Comparison of ENCODE assay signal across 16 cellular contexts in genomic region chr15:49328941-49329340, GRCh38.
DNase-seq lines count a peak whose midpoint lies in the region; ATAC-seq and TF ChIP-seq lines count a peak whose summit lies in the region.
"Had no signal": no experiment of that assay in that cellular context is flagged by ENCODE, and none has a peak within 500 bp of the region (broad histone marks: within the 10 kb centered on the region; RNA-seq: fewer than 3 reads in every experiment).

No MANE protein-coding gene starts in this region.

- no peak for TF ChIP-seq POLR2A in prostate gland (IDR thresholded peaks at IDR 0.05)

- H3K4me1 ChIP-seq in GM23338 (ENCODE audit: insufficient read depth) (peaks cover 21% of the 10 kb centered on the region), HUES64 (ENCODE audit: insufficient read depth, low read length) (peaks cover 51% of the 10 kb centered on the region), endodermal cell (ENCODE audit: control insufficient read depth, insufficient read depth, low read length) (peaks cover 3% of the 10 kb centered on the region), iPS-18a (ENCODE audit: control insufficient read depth, low read depth, low read length) (peaks cover 33% of the 10 kb centered on the region), prostate gland (replicated peaks) (no peaks in the 10 kb centered on the region), foreskin keratinocyte (no peaks in the 10 kb centered on the region)
- H3K4me1 ChIP-seq: BLaER1 had no signal

- H4K20me1 ChIP-seq in GM23338 (replicated peaks; ENCODE audit: insufficient read depth): no peaks in the 10 kb centered on the region
- H4K20me1 ChIP-seq: BLaER1 had no signal

- peaks cover 2% of the 10 kb centered on the region for H3K27me3 Mint-ChIP-seq in GM23338 (ENCODE audit: insufficient read depth, low read depth, poor library complexity)
- H3K27me3 Mint-ChIP-seq in endodermal cell (ENCODE audit: insufficient read depth): no peaks in the 10 kb centered on the region
- H3K27me3 Mint-ChIP-seq: CD8-positive, alpha-beta memory T cell had no signal

- H3K4me3 Mint-ChIP-seq in GM23338 (peak overlapping the region; percentile 52), endodermal cell (no peak overlapping the region)
- H3K4me3 Mint-ChIP-seq: CD8-positive, alpha-beta memory T cell had no signal

- H3K9me3 Mint-ChIP-seq in GM23338 (no peaks in the 10 kb centered on the region), endodermal cell (no peaks in the 10 kb centered on the region)
- H3K9me3 Mint-ChIP-seq: CD8-positive, alpha-beta memory T cell had no signal

- no peaks in the 10 kb centered on the region for H3F3A ChIP-seq in GM23338 (replicated peaks; ENCODE audit: low read depth)

- H3K36me3 ChIP-seq in GM23338 (ENCODE audit: insufficient read depth): no peaks in the 10 kb centered on the region
- H3K36me3 ChIP-seq in HUES64 (ENCODE audit: insufficient read depth, low read length): no peaks in the 10 kb centered on the region
- peaks cover 4% of the 10 kb centered on the region for H3K36me3 ChIP-seq in endodermal cell (ENCODE audit: control insufficient read depth, insufficient read depth, low read length)
- peaks cover 3% of the 10 kb centered on the region for H3K36me3 ChIP-seq in iPS-18a (ENCODE audit: control insufficient read depth, low read depth, low read length)
- no peaks in the 10 kb centered on the region for H3K36me3 ChIP-seq in prostate gland
- H3K36me3 ChIP-seq: BLaER1 had no signal

- DNase-seq in GM23338 (ENCODE audit: low spot score) (peak; percentile 92), endodermal cell (no peak), 8988T (no peak), prostate gland (ENCODE audit: low spot score) (no peak), foreskin keratinocyte (no peak)
- DNase-seq in stimulated activated naive CD4-positive, alpha-beta T cell (lab: John Stamatoyannopoulos, UW): no peak
- DNase-seq: AML-193; Caco-2; CD8-positive, alpha-beta memory T cell; DND-41; GDM1 had no signal

- peak overlapping the region; percentile 70 for H3K27ac ChIP-seq in GM23338 (ENCODE audit: low read depth)
- H3K27ac ChIP-seq in HUES64 (ENCODE audit: low read depth, low read length): peak overlapping the region; percentile 82
- no peak overlapping the region for H3K27ac ChIP-seq in endodermal cell (ENCODE audit: low read depth, low read length)
- H3K27ac ChIP-seq in iPS-18a (ENCODE audit: low read length): peak overlapping the region; percentile 70
- H3K27ac ChIP-seq in prostate gland: no peak overlapping the region
- H3K27ac ChIP-seq in foreskin keratinocyte: no peak overlapping the region
- H3K27ac ChIP-seq: 22Rv1, BLaER1 had no signal

- H3K9me3 ChIP-seq in HUES64 (ENCODE audit: insufficient read depth, low read depth, low read length) (no peaks in the 10 kb centered on the region), endodermal cell (ENCODE audit: control insufficient read depth, low read length) (no peaks in the 10 kb centered on the region), iPS-18a (ENCODE audit: control insufficient read depth, low read depth, low read length) (no peaks in the 10 kb centered on the region), prostate gland (no peaks in the 10 kb centered on the region)
- H3K9me3 ChIP-seq: BLaER1, Caco-2 had no signal

- peaks cover 59% of the 10 kb centered on the region for H3K4me1 Mint-ChIP-seq in GM23338
- H3K4me1 Mint-ChIP-seq in endodermal cell: peaks cover 13% of the 10 kb centered on the region
- H3K4me1 Mint-ChIP-seq: CD8-positive, alpha-beta memory T cell had no signal

- H3K9me2 ChIP-seq in GM23338 (ENCODE audit: insufficient read depth): no peaks in the 10 kb centered on the region

- ATAC-seq in GM23338 (peak; percentile 95), foreskin keratinocyte (no peak)
- ATAC-seq: HepG2 had no signal

- H3K9ac ChIP-seq in HUES64 (ENCODE audit: low read depth, low read length): no peak overlapping the region; the same call in 1 of the 2 replicates
- no peak overlapping the region for H3K9ac ChIP-seq in endodermal cell (ENCODE audit: extremely low read depth, low read length, poor library complexity, severe bottlenecking)
- peak overlapping the region; percentile 25 for H3K9ac ChIP-seq in iPS-18a (ENCODE audit: low read length)
- H3K9ac ChIP-seq: BLaER1 had no signal

- H3K27ac Mint-ChIP-seq in GM23338: peak overlapping the region; percentile 98
- H3K27ac Mint-ChIP-seq in endodermal cell: peak overlapping the region; percentile 74
- H3K27ac Mint-ChIP-seq: CD8-positive, alpha-beta memory T cell had no signal

- H3K4me3 ChIP-seq in GM23338: no peak overlapping the region
- no peak overlapping the region for H3K4me3 ChIP-seq in HUES64 (ENCODE audit: low read length)
- no peak overlapping the region for H3K4me3 ChIP-seq in endodermal cell (ENCODE audit: low read length)
- H3K4me3 ChIP-seq in iPS-18a (ENCODE audit: low read length): peak overlapping the region; percentile 28
- H3K4me3 ChIP-seq in prostate gland: no peak overlapping the region
- H3K4me3 ChIP-seq: BLaER1 had no signal

- TF ChIP-seq CTCF in GM23338 (conservative IDR thresholded peaks at IDR 0.05; ENCODE audit: low read depth in 2 of 2) (no peak), endodermal cell (conservative IDR thresholded peaks at IDR 0.05) (no peak), prostate gland (IDR thresholded peaks at IDR 0.05) (no peak), foreskin keratinocyte (conservative IDR thresholded peaks at IDR 0.05) (no peak)

- no peaks in the 10 kb centered on the region for H3K79me2 ChIP-seq in GM23338 (replicated peaks; ENCODE audit: insufficient read depth)

- H2AFZ ChIP-seq in GM23338: no peak overlapping the region

- no peaks in the 10 kb centered on the region for H3K27me3 ChIP-seq in GM23338 (ENCODE audit: insufficient read depth)
- no peaks in the 10 kb centered on the region for H3K27me3 ChIP-seq in HUES64 (ENCODE audit: insufficient read depth, low read length)
- H3K27me3 ChIP-seq in endodermal cell (ENCODE audit: control insufficient read depth, insufficient read depth, low read length, poor library complexity, severe bottlenecking): no peaks in the 10 kb centered on the region
- H3K27me3 ChIP-seq in iPS-18a (ENCODE audit: control insufficient read depth, insufficient read depth, low read length): no peaks in the 10 kb centered on the region
- H3K27me3 ChIP-seq in prostate gland (replicated peaks; ENCODE audit: insufficient read depth): no peaks in the 10 kb centered on the region
- no peaks in the 10 kb centered on the region for H3K27me3 ChIP-seq in foreskin keratinocyte
- H3K27me3 ChIP-seq: BLaER1 had no signal

- H3K36me3 Mint-ChIP-seq in GM23338 (ENCODE audit: low read depth) (no peaks in the 10 kb centered on the region; the same call in 2 of the 3 replicates), endodermal cell (ENCODE audit: low read depth) (peaks cover 3% of the 10 kb centered on the region)

- H3K4me2 ChIP-seq in GM23338: peak overlapping the region; percentile 6; the same call in 1 of the 2 replicates
- H3K4me2 ChIP-seq: BLaER1 had no signal

- intact Hi-C loops in prostate gland (cut with DNase I): no loop called here

TF ChIP-seq in GM23338, 12 proteins besides CTCF, POLR2A, EP300 and RAD21:
- TF ChIP-seq EZH2 (IDR thresholded peaks at IDR 0.05; ENCODE audit: low read depth, unreplicated experiment) (no peak), NANOG (IDR thresholded peaks at IDR 0.05; ENCODE audit: borderline replicate concordance) (peak; percentile 86)

Comparison
In these comparisons a context has a peak if more than half of its experiments do, and no peak if none do; other contexts are left out.
1. H3K27ac ChIP-seq: peak in GM23338 (single experiment), HUES64 (single experiment) and iPS-18a (single experiment); none in endodermal cell (single experiment), prostate gland (0 of 2) and foreskin keratinocyte (single experiment).